In genomic region chr6:144378437-144378836, GRCh38 we compare ENCODE assay signal across 13 cellular contexts.
DNase-seq lines count a peak whose midpoint lies in the region; ATAC-seq and TF ChIP-seq lines count a peak whose summit lies in the region.
"Had no signal": no experiment of that assay in that cellular context is flagged by ENCODE, and none has a peak within 500 bp of the region (broad histone marks: within the 10 kb centered on the region; RNA-seq: fewer than 3 reads in every experiment).

No MANE protein-coding gene starts in this region.

- no peaks in the 10 kb centered on the region for H3K27me3 ChIP-seq in psoas muscle (ENCODE audit: insufficient read depth in 3 of 3, low read length in 2 of 3)

- H3K9me3 ChIP-seq in psoas muscle = peaks cover 5% of the 10 kb centered on the region

- CTCF ChIA-PET in WTC11 (lab: Charles Lee) = no interaction called here

- H3K4me3 ChIP-seq in fibroblast of the aortic adventitia (ENCODE audit: low read depth, low read length) = no peak overlapping the region
- no peak overlapping the region for H3K4me3 ChIP-seq in psoas muscle

- H3K4me3 Mint-ChIP-seq in WTC11 = no peak overlapping the region
- H3K4me3 Mint-ChIP-seq: mesothelial cell of epicardium had no signal

- intact Hi-C loops in psoas muscle (cut with DNase I) = no loop called here

- peaks cover 8% of the 10 kb centered on the region for H3K4me1 Mint-ChIP-seq in WTC11

- WGBS in psoas muscle, 3 donors = 59 to 64% (median 59%) methylated on average over 4 of the region's 4 CpGs

- H3K9me3 Mint-ChIP-seq in WTC11 = peaks cover 27% of the 10 kb centered on the region

- peaks cover 31% of the 10 kb centered on the region for H3K4me1 ChIP-seq in psoas muscle

- peaks cover 28% of the 10 kb centered on the region for H3K36me3 Mint-ChIP-seq in WTC11

- peak overlapping the region; percentile 57 for H3K27ac ChIP-seq in psoas muscle
- H3K27ac ChIP-seq: C4-2B had no signal

- POLR2A ChIA-PET in WTC11 (lab: Charles Lee) = no interaction called here

- no peaks in the 10 kb centered on the region for H3K27me3 Mint-ChIP-seq in WTC11 (ENCODE audit: low read depth)

- DNase-seq in EL = peak; percentile 21
- DNase-seq in WTC11 (ENCODE audit: low spot score) = no peak
- peak; percentile 49 for DNase-seq in fibroblast of the aortic adventitia (ENCODE audit: low read depth)
- DNase-seq in psoas muscle = no peak
- no peak for DNase-seq in middle frontal gyrus (ENCODE audit: extremely low spot score, low spot score)
- DNase-seq in kidney tubule cell (ENCODE audit: low spot score) = no peak
- DNase-seq: NCI-H1436 treated with DMSO at 0.1 percent for 48 hours, NCI-H526, SHP77 treated with DMSO at 0.1 percent for 48 hours had no signal

- ATAC-seq in WTC11 = no peak
- peak; percentile 47 to 50 (median 48) for ATAC-seq in psoas muscle
- ATAC-seq in GM19395 (IDR thresholded peaks at IDR 0.05; ENCODE audit: unreplicated experiment) = no peak
- ATAC-seq in HG03442 (IDR thresholded peaks at IDR 0.05; ENCODE audit: unreplicated experiment) = no peak

- no peaks in the 10 kb centered on the region for H3K36me3 ChIP-seq in psoas muscle (ENCODE audit: insufficient read depth in 1 of 2, low read depth in 1 of 2)

- H3K27ac Mint-ChIP-seq in WTC11 = 0 out of 2 replicates have a peak overlapping the region, but pooled peaks have one; percentile 0

- TF ChIP-seq CTCF in WTC11 (IDR thresholded peaks at IDR 0.05) (no peak), fibroblast of the aortic adventitia (IDR thresholded peaks at IDR 0.05; ENCODE audit: insufficient read depth, low read length) (no peak), psoas muscle (IDR thresholded peaks at IDR 0.05) (no peak)

TF ChIP-seq in WTC11, 78 proteins besides CTCF, POLR2A, EP300 and RAD21:
- TF ChIP-seq ZNF396 (CRISPR knock-in tag; IDR thresholded peaks at IDR 0.05; ENCODE audit: borderline replicate concordance) (no peak), AFF4 (CRISPR knock-in tag; IDR thresholded peaks at IDR 0.05; ENCODE audit: borderline replicate concordance) (no peak), ZNF138 (CRISPR knock-in tag; conservative IDR thresholded peaks at IDR 0.05) (no peak), TEAD4 (CRISPR knock-in tag; IDR thresholded peaks at IDR 0.05) (no peak), ZNF219 (CRISPR knock-in tag; IDR thresholded peaks at IDR 0.05; ENCODE audit: borderline replicate concordance) (no peak), JAZF1 (CRISPR knock-in tag; IDR thresholded peaks at IDR 0.05) (no peak)
- TF ChIP-seq, protein P1, sequence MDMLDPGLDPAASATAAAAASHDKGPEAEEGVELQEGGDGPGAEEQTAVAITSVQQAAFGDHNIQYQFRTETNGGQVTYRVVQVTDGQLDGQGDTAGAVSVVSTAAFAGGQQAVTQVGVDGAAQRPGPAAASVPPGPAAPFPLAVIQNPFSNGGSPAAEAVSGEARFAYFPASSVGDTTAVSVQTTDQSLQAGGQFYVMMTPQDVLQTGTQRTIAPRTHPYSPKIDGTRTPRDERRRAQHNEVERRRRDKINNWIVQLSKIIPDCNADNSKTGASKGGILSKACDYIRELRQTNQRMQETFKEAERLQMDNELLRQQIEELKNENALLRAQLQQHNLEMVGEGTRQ (CRISPR knock-in tag; IDR thresholded peaks at IDR 0.05) = no peak
- TF ChIP-seq, protein P2, sequence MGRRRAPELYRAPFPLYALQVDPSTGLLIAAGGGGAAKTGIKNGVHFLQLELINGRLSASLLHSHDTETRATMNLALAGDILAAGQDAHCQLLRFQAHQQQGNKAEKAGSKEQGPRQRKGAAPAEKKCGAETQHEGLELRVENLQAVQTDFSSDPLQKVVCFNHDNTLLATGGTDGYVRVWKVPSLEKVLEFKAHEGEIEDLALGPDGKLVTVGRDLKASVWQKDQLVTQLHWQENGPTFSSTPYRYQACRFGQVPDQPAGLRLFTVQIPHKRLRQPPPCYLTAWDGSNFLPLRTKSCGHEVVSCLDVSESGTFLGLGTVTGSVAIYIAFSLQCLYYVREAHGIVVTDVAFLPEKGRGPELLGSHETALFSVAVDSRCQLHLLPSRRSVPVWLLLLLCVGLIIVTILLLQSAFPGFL (CRISPR knock-in tag; IDR thresholded peaks at IDR 0.05; ENCODE audit: borderline replicate concordance) = no peak
- TF ChIP-seq, protein P3, sequence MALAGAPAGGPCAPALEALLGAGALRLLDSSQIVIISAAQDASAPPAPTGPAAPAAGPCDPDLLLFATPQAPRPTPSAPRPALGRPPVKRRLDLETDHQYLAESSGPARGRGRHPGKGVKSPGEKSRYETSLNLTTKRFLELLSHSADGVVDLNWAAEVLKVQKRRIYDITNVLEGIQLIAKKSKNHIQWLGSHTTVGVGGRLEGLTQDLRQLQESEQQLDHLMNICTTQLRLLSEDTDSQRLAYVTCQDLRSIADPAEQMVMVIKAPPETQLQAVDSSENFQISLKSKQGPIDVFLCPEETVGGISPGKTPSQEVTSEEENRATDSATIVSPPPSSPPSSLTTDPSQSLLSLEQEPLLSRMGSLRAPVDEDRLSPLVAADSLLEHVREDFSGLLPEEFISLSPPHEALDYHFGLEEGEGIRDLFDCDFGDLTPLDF (CRISPR knock-in tag; IDR thresholded peaks at IDR 0.05) = no peak

Comparison
In these comparisons a context has a peak if more than half of its experiments do, and no peak if none do; other contexts are left out.
1. DNase-seq: peak in EL (single experiment) and fibroblast of the aortic adventitia (single experiment); none in WTC11 (single experiment), psoas muscle (0 of 2), middle frontal gyrus (single experiment) and kidney tubule cell (single experiment).
2. ATAC-seq: peak in psoas muscle (4 of 4); none in WTC11 (single experiment), GM19395 (single experiment) and HG03442 (single experiment).